Comparison of ENCODE assay signal across 20 cellular contexts in the genomic region with DNA sequence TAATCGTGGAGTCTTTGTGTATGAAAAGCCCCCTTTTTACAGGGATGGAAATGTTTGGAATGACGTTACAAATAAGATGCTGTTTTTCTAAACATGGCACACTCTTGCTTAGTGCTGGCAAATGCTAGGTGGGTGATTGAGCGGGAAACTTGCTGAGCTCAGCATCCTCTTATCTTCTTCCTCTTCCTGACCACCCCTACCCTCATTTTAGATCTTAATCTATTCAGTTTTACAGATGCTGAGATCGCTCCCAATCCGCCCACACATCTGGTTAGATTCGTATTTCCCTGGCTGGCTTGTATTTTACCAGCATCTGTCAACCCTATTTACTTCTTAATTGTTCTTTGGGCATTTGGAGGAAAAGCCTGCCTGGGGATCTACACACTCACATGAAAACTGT.
A peak's percentile ranks its signal among the peaks of the same experiment; 100 is the strongest.
DNase-seq lines count a peak whose midpoint lies in the region; ATAC-seq and TF ChIP-seq lines count a peak whose summit lies in the region.
"Had no signal": no experiment of that assay in that cellular context is flagged by ENCODE, and none has a peak within 500 bp of the region (broad histone marks: within the 10 kb centered on the region; RNA-seq: fewer than 3 reads in every experiment).

No MANE protein-coding gene starts in this region.

- H3K4me1 ChIP-seq in IMR-90 (ENCODE audit: control insufficient read depth, insufficient read depth, low read length) (no peaks in the 10 kb centered on the region), esophagus muscularis mucosa (no peaks in the 10 kb centered on the region), transverse colon (no peaks in the 10 kb centered on the region), heart right ventricle (peaks cover 0 to 6% (median 0%) of the 10 kb centered on the region in 9 donors)

- no peak overlapping the region for H2AK5ac ChIP-seq in IMR-90 (ENCODE audit: low read depth, low read length)

- H3K4ac ChIP-seq in IMR-90 (ENCODE audit: low read depth, low read length): no peak overlapping the region

- H3K27me3 ChIP-seq in IMR-90 (ENCODE audit: control insufficient read depth, insufficient read depth, low read length) (no peaks in the 10 kb centered on the region; the same call in none of the 2 replicates), esophagus muscularis mucosa (no peaks in the 10 kb centered on the region), transverse colon (no peaks in the 10 kb centered on the region), heart right ventricle (peaks cover 0 to 16% (median 0%) of the 10 kb centered on the region in 7 donors)

- no peak overlapping the region for H2BK15ac ChIP-seq in IMR-90 (ENCODE audit: low read depth, low read length)

- no peaks in the 10 kb centered on the region for H3K9me1 ChIP-seq in IMR-90 (ENCODE audit: insufficient read depth, low read length)

- H4K8ac ChIP-seq in IMR-90 (ENCODE audit: low read depth in 2 of 2, low read length in 2 of 2): no peak overlapping the region

- H3K9me3 ChIP-seq in IMR-90 (ENCODE audit: control insufficient read depth, insufficient read depth, low read length) (no peaks in the 10 kb centered on the region), esophagus muscularis mucosa (no peaks in the 10 kb centered on the region), transverse colon (no peaks in the 10 kb centered on the region), heart right ventricle (no peaks in the 10 kb centered on the region)

- no peaks in the 10 kb centered on the region for H3K27me3 Mint-ChIP-seq in stimulated activated naive CD8-positive, alpha-beta T cell treated with anti-CD3 and anti-CD28 coated beads, Interleukin-15, amount 100 ng/mL, for 72 hours

- no peak overlapping the region for H3K4me3 ChIP-seq in IMR-90 (ENCODE audit: insufficient read depth, low read depth, low read length)
- H3K4me3 ChIP-seq in esophagus muscularis mucosa: no peak overlapping the region
- no peak overlapping the region for H3K4me3 ChIP-seq in transverse colon
- H3K4me3 ChIP-seq in heart right ventricle: no peak overlapping the region
- H3K4me3 ChIP-seq: GM12878, GM23248 had no signal

- no peak overlapping the region for H4K91ac ChIP-seq in IMR-90 (ENCODE audit: insufficient read depth, low read depth, low read length)

- ATAC-seq in stimulated activated naive CD8-positive, alpha-beta T cell treated with anti-CD3 and anti-CD28 coated beads, Interleukin-15, Interleukin-2, amounts not matched to agents 100 U/mL and 50 U/mL, for 24 hours: peak; percentile 14
- ATAC-seq in stimulated activated naive CD8-positive, alpha-beta T cell treated with anti-CD3 and anti-CD28 coated beads, Interleukin-15, amount 100 ng/mL, for 72 hours: no peak
- ATAC-seq in IMR-90 (ENCODE audit: low read depth): no peak
- no peak for ATAC-seq in heart right ventricle
- no peak for ATAC-seq in HG03135 (IDR thresholded peaks at IDR 0.05; ENCODE audit: unreplicated experiment)
- ATAC-seq: GM12878, HCT116, PC-3, SK-N-SH treated with all-trans-retinoic acid at 6 μM for 48 hours had no signal

- H3K79me1 ChIP-seq in IMR-90 (ENCODE audit: low read depth in 1 of 2, low read length in 2 of 2): no peaks in the 10 kb centered on the region

- H3K9ac ChIP-seq in IMR-90 (ENCODE audit: low read depth, low read length): no peak overlapping the region
- H3K9ac ChIP-seq: GM23248 had no signal

- H4K5ac ChIP-seq in IMR-90 (ENCODE audit: low read depth, low read length): no peak overlapping the region

- TF ChIP-seq POLR2A in IMR-90 (IDR thresholded peaks at IDR 0.05; ENCODE audit: low read depth, low read length) (no peak), esophagus muscularis mucosa (IDR thresholded peaks at IDR 0.05; ENCODE audit: low read depth) (no peak), transverse colon (IDR thresholded peaks at IDR 0.05) (no peak)

- TF ChIP-seq CTCF in IMR-90 (conservative IDR thresholded peaks at IDR 0.05; ENCODE audit: low read depth, low read length) (no peak), esophagus muscularis mucosa (IDR thresholded peaks at IDR 0.05) (no peak), transverse colon (IDR thresholded peaks at IDR 0.05) (no peak), heart right ventricle (IDR thresholded peaks at IDR 0.05) (no peak)

- H2BK5ac ChIP-seq in IMR-90 (ENCODE audit: low read depth, low read length, poor library complexity, severe bottlenecking): no peak overlapping the region

- TF ChIP-seq EP300 in esophagus muscularis mucosa (IDR thresholded peaks at IDR 0.05) (no peak), transverse colon (IDR thresholded peaks at IDR 0.05; ENCODE audit: low read depth) (no peak)

- BruUV-seq in IMR-90 (replicated peaks; lab: Mats Ljungman, UMichigan): no TSS peak

- no peak overlapping the region for H2BK20ac ChIP-seq in IMR-90 (ENCODE audit: low read depth, low read length)

- POLR2A ChIA-PET in IMR-90 (lab: Charles Lee; ENCODE audit: unreplicated experiment): no interaction called here

- no peak overlapping the region for H3K56ac ChIP-seq in IMR-90 (ENCODE audit: extremely low read depth, insufficient read depth, low read length)

- H3K36me3 ChIP-seq in IMR-90 (ENCODE audit: control insufficient read depth, insufficient read depth, low read length) (no peaks in the 10 kb centered on the region), esophagus muscularis mucosa (no peaks in the 10 kb centered on the region), transverse colon (no peaks in the 10 kb centered on the region), heart right ventricle (no peaks in the 10 kb centered on the region)

- no peak overlapping the region for H3K18ac ChIP-seq in IMR-90 (ENCODE audit: low read depth, low read length)

- no peak overlapping the region for H2AFZ ChIP-seq in IMR-90 (replicated peaks; ENCODE audit: low read length, poor library complexity)
- H2AFZ ChIP-seq: GM23248 had no signal

- intact Hi-C loops in IMR-90 (cut with micrococcal nuclease): no loop called here
- intact Hi-C loops in esophagus muscularis mucosa (cut with DNase I): no loop called here
- intact Hi-C loops in transverse colon (cut with DNase I; ENCODE audit: low total_unique reads): no loop called here
- intact Hi-C loops in heart right ventricle (cut with DNase I): no loop called here

- H2BK120ac ChIP-seq in IMR-90 (ENCODE audit: low read depth, low read length): no peak overlapping the region

- H3K9me3 Mint-ChIP-seq in stimulated activated naive CD8-positive, alpha-beta T cell treated with anti-CD3 and anti-CD28 coated beads, Interleukin-15, amount 100 ng/mL, for 72 hours: no peaks in the 10 kb centered on the region

- WGBS in IMR-90 (ENCODE audit: extremely low coverage in 2 of 2, insufficient read length in 1 of 2), 2 experiments: no CpG with 5 or more reads among the region's 6 CpGs
- WGBS in esophagus muscularis mucosa: 69% methylated on average over 6 of the region's 6 CpGs
- WGBS in transverse colon (ENCODE audit: low coverage in 1 of 2), 2 donors: 58 to 59% methylated on average over 6 of the region's 6 CpGs
- 59 to 65% methylated on average over 6 of the region's 6 CpGs for WGBS in heart right ventricle, 2 donors

- no peak overlapping the region for H3K4me3 Mint-ChIP-seq in stimulated activated naive CD8-positive, alpha-beta T cell treated with anti-CD3 and anti-CD28 coated beads, Interleukin-15, amount 100 ng/mL, for 72 hours

- TF ChIP-seq RAD21 in IMR-90 (IDR thresholded peaks at IDR 0.05; ENCODE audit: low read length): no peak

- H3K27ac ChIP-seq in IMR-90 (ENCODE audit: insufficient read depth, low read length) (no peak overlapping the region), esophagus muscularis mucosa (replicated peaks in 1 of 4) (no peak overlapping the region), transverse colon (no peak overlapping the region), heart right ventricle (no peak overlapping the region)
- H3K27ac ChIP-seq: C4-2B, GM23248 had no signal

- no peak overlapping the region for H3K27ac Mint-ChIP-seq in stimulated activated naive CD8-positive, alpha-beta T cell treated with anti-CD3 and anti-CD28 coated beads, Interleukin-15, amount 100 ng/mL, for 72 hours

- no peak overlapping the region for H3K14ac ChIP-seq in IMR-90 (replicated peaks; ENCODE audit: low read depth, low read length)

- dilution Hi-C loops in IMR-90 (cut with HindIII; ENCODE audit: low sequenced_read_pairs, unreplicated experiment): no loop called here

- no peak overlapping the region for H2AK9ac ChIP-seq in IMR-90 (replicated peaks; ENCODE audit: low read depth, low read length, poor library complexity)

- H3K4me2 ChIP-seq in IMR-90 (ENCODE audit: low read depth, low read length): no peak overlapping the region

- CTCF ChIA-PET in IMR-90 (lab: Yijun Ruan, JAX): no interaction called here

- no peak overlapping the region for H3K23ac ChIP-seq in IMR-90 (ENCODE audit: low read depth, low read length)

- in situ Hi-C loops in IMR-90 (cut with MboI; ENCODE audit: low sequenced_read_pairs) (no loop called here), transverse colon (cut with MboI; ENCODE audit: low pct_ligation_motif_present in 1 of 4, low pct_unique_long_range_greater_than_20kb in 1 of 4, low sequenced_read_pairs in 3 of 4) (loop anchor here in 1 of 4 donors (25.0 kb wide), 1 partner anchor 328 kb away; no protein-coding TSS in a partner anchor)

- no peak for DNase-seq in stimulated activated naive CD8-positive, alpha-beta T cell treated with anti-CD3 and anti-CD28 coated beads, Interleukin-15, Interleukin-2, amounts not matched to agents 100 U/mL and 50 U/mL, for 24 hours
- no peak for DNase-seq in stimulated activated naive CD8-positive, alpha-beta T cell treated with anti-CD3 and anti-CD28 coated beads, Interleukin-15, amount 100 ng/mL, for 72 hours
- DNase-seq in IMR-90 (no peak), esophagus muscularis mucosa (ENCODE audit: extremely low spot score) (peak; percentile 60), transverse colon (no peak), heart right ventricle (no peak)
- DNase-seq: DMS 273 treated with DMSO at 0.1 percent for 48 hours, GM23248, NCI-H1436, NCI-H1930, NCI-H226, NCI-H524, PC-3, RPMI8226, SIG-M5 had no signal

- peaks cover 12% of the 10 kb centered on the region for H3K4me1 Mint-ChIP-seq in stimulated activated naive CD8-positive, alpha-beta T cell treated with anti-CD3 and anti-CD28 coated beads, Interleukin-15, amount 100 ng/mL, for 72 hours

- H4K20me1 ChIP-seq in IMR-90 (ENCODE audit: insufficient read depth, low read length): no peaks in the 10 kb centered on the region

TF ChIP-seq in IMR-90, 13 proteins besides CTCF, POLR2A, EP300 and RAD21:
- TF ChIP-seq FOS (IDR thresholded peaks at IDR 0.05; ENCODE audit: low read depth, low read length) (no peak), MAFK (IDR thresholded peaks at IDR 0.05; ENCODE audit: low read depth, low read length) (peak; percentile 73)
- TF ChIP-seq, protein P1, sequence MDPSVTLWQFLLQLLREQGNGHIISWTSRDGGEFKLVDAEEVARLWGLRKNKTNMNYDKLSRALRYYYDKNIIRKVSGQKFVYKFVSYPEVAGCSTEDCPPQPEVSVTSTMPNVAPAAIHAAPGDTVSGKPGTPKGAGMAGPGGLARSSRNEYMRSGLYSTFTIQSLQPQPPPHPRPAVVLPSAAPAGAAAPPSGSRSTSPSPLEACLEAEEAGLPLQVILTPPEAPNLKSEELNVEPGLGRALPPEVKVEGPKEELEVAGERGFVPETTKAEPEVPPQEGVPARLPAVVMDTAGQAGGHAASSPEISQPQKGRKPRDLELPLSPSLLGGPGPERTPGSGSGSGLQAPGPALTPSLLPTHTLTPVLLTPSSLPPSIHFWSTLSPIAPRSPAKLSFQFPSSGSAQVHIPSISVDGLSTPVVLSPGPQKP (IDR thresholded peaks at IDR 0.05; ENCODE audit: borderline replicate concordance, low read depth, low read length): no peak
